ENCODE assay signal across 8 cellular contexts in genomic region chr5:98768160-98769005, GRCh38. TPM values are rescaled to one million over a fixed set of nuclear protein-coding genes. Genes with fewer than 3 reads are reported as not detected.
DNase-seq lines count a peak whose midpoint lies in the region; ATAC-seq and TF ChIP-seq lines count a peak whose summit lies in the region.

No MANE protein-coding gene starts in this region.

- no peak overlapping the region for H3K9ac ChIP-seq in neural progenitor cell

- H3K4me1 Mint-ChIP-seq in CD8-positive, alpha-beta memory T cell = peaks cover 38 to 49% (median 47%) of the 10 kb centered on the region in 3 donors
- H3K4me1 Mint-ChIP-seq in neural progenitor cell = peaks cover 29% of the 10 kb centered on the region

- H3K36me3 Mint-ChIP-seq in CD8-positive, alpha-beta memory T cell = peaks cover 0 to 6% (median 0%) of the 10 kb centered on the region in 3 donors
- no peaks in the 10 kb centered on the region for H3K36me3 Mint-ChIP-seq in neural progenitor cell

- no peak overlapping the region for H3K27ac ChIP-seq in CD8-positive, alpha-beta memory T cell (ENCODE audit: low read depth, low read length)
- no peak overlapping the region for H3K27ac ChIP-seq in neural progenitor cell
- H3K27ac ChIP-seq in aorta (ENCODE audit: low read depth in 1 of 2, low read length in 2 of 2) = no peak overlapping the region

- peak overlapping the region; percentile 86 for H2AFZ ChIP-seq in neural progenitor cell (replicated peaks)

- H3K9me3 ChIP-seq in CD8-positive, alpha-beta memory T cell (ENCODE audit: low read length) = no peaks in the 10 kb centered on the region
- no peaks in the 10 kb centered on the region for H3K9me3 ChIP-seq in neural progenitor cell (ENCODE audit: low read depth)
- H3K9me3 ChIP-seq in aorta (ENCODE audit: control insufficient read depth, low read length) = no peaks in the 10 kb centered on the region

- peak in 3 of 5 donors; percentile 6 to 46 (median 35) for DNase-seq in CD8-positive, alpha-beta memory T cell
- peak; percentile 65 for DNase-seq in NCI-H748 (lab: John Stamatoyannopoulos, UW; ENCODE audit: unreplicated experiment)
- DNase-seq in activated naive CD4-positive, alpha-beta T cell treated with anti-CD3 and anti-CD28 coated beads, Interleukin-2, amount 50 U/mL, for 16 hours = peak; percentile 33
- DNase-seq in germinal center (ENCODE audit: low spot score) = peak; percentile 42
- peak; percentile 90 for DNase-seq in neural progenitor cell (ENCODE audit: low spot score)
- DNase-seq in aorta = no peak

- H3K4me2 ChIP-seq in neural progenitor cell = peak overlapping the region; percentile 93

- peak overlapping the region in 1 of 8 donors; percentile 9 for H3K27ac Mint-ChIP-seq in CD8-positive, alpha-beta memory T cell
- H3K27ac Mint-ChIP-seq in neural progenitor cell = peak overlapping the region; percentile 91

- CTCF ChIA-PET in CD8-positive, alpha-beta memory T cell (lab: Charles Lee) = interaction anchor here (0.9 to 5.1 kb wide), 12 partner anchors 9 to 1538 kb away, joined by 3 to 29 read pairs (median 4); no protein-coding TSS in a partner anchor

- ATAC-seq in GM19023 (IDR thresholded peaks at IDR 0.05; ENCODE audit: unreplicated experiment) (peak; percentile 43), HG03196 (IDR thresholded peaks at IDR 0.05; ENCODE audit: unreplicated experiment) (peak; percentile 36), aorta (ENCODE audit: low FRiP score) (peak; percentile 56)

- POLR2A ChIA-PET in CD8-positive, alpha-beta memory T cell (lab: Charles Lee) = no interaction called here

- TF ChIP-seq CTCF in neural progenitor cell (IDR thresholded peaks at IDR 0.05) = peak; percentile 94

- H3K9me3 Mint-ChIP-seq in CD8-positive, alpha-beta memory T cell = peaks cover 0 to 6% (median 0%) of the 10 kb centered on the region in 5 donors
- H3K9me3 Mint-ChIP-seq in neural progenitor cell = peaks cover under 1% of the 10 kb centered on the region

- H4K20me1 ChIP-seq in neural progenitor cell (ENCODE audit: low read depth) = peaks cover 13% of the 10 kb centered on the region

- H3K36me3 ChIP-seq in CD8-positive, alpha-beta memory T cell (ENCODE audit: insufficient read depth, low read length) = no peaks in the 10 kb centered on the region
- H3K36me3 ChIP-seq in neural progenitor cell (no peaks in the 10 kb centered on the region), aorta (ENCODE audit: control insufficient read depth in 1 of 2, insufficient read depth in 2 of 2, low read length in 1 of 2) (no peaks in the 10 kb centered on the region)

- H3K27me3 Mint-ChIP-seq in CD8-positive, alpha-beta memory T cell = peaks cover 40 to 49% of the 10 kb centered on the region in 2 donors
- H3K27me3 Mint-ChIP-seq in neural progenitor cell (ENCODE audit: insufficient read depth, low read depth) = peaks cover 9% of the 10 kb centered on the region

- WGBS in aorta, 2 donors = 1% methylated on average over 41 of the region's 41 CpGs

- peaks cover 26% of the 10 kb centered on the region for H3K27me3 ChIP-seq in CD8-positive, alpha-beta memory T cell (ENCODE audit: insufficient read depth, low read length, poor library complexity, severe bottlenecking)
- H3K27me3 ChIP-seq in neural progenitor cell (no peaks in the 10 kb centered on the region), aorta (ENCODE audit: control insufficient read depth in 1 of 2, insufficient read depth in 2 of 2, low read length in 1 of 2) (no peaks in the 10 kb centered on the region)

- intact Hi-C loops in aorta (cut with DNase I) = no loop called here

- H3K4me3 Mint-ChIP-seq in CD8-positive, alpha-beta memory T cell = peak overlapping the region; percentile 77 to 99 (median 94)
- H3K4me3 Mint-ChIP-seq in neural progenitor cell = peak overlapping the region; percentile 99

- peaks cover 32% of the 10 kb centered on the region for H3K79me2 ChIP-seq in neural progenitor cell (ENCODE audit: low read depth)

- peaks cover 53% of the 10 kb centered on the region for H3F3A ChIP-seq in neural progenitor cell (ENCODE audit: low read depth)

- peak overlapping the region; percentile 73 for H3K4me3 ChIP-seq in CD8-positive, alpha-beta memory T cell (ENCODE audit: low read length)
- H3K4me3 ChIP-seq in neural progenitor cell (peak overlapping the region; percentile 89), aorta (ENCODE audit: low read length in 2 of 2) (peak overlapping the region; percentile 65 to 68)

- H3K4me1 ChIP-seq in CD8-positive, alpha-beta memory T cell (ENCODE audit: insufficient read depth, low read length) = peaks cover 36% of the 10 kb centered on the region
- H3K4me1 ChIP-seq in neural progenitor cell = peaks cover 25% of the 10 kb centered on the region
- no peaks in the 10 kb centered on the region for H3K4me1 ChIP-seq in aorta (ENCODE audit: control insufficient read depth in 1 of 2, insufficient read depth in 2 of 2, low read length in 2 of 2)

RNA-seq across cellular contexts. Expression of gene RGMB, which starts 5.1 kb away (rescaled TPM):
- total RNA-seq in CD8-positive, alpha-beta memory T cell = 1 to 10 TPM; 5.1 to 5.2 TPM
- 2.1 TPM for polyA plus RNA-seq in CD8-positive, alpha-beta memory T cell
- 27.4 and 33.8 TPM in 2 replicates for total RNA-seq in neural progenitor cell (ENCODE audit: low replicate concordance)
- 10 to 100 TPM; 11.9 to 13.9 TPM for total RNA-seq in aorta
- polyA plus RNA-seq in aorta = 1 to 10 TPM; 1.5 to 4.5 TPM

Comparison
In these comparisons a context has a peak if more than half of its experiments do, and no peak if none do; other contexts are left out.
1. DNase-seq: peak in CD8-positive, alpha-beta memory T cell (3 of 5), NCI-H748 (single experiment), activated naive CD4-positive, alpha-beta T cell treated with anti-CD3 and anti-CD28 coated beads, Interleukin-2, amount 50 U/mL, for 16 hours (single experiment), germinal center (single experiment) and neural progenitor cell (single experiment); none in aorta (0 of 2).
2. Peak in every context shown above with its lines, with median percentiles within 50 percentile points of each other: H3K4me3 ChIP-seq and ATAC-seq.